In genomic region chr5:107799306-107799705, GRCh38 we compare ENCODE assay signal across 18 cellular contexts.
A peak's percentile ranks its signal among the peaks of the same experiment; 100 is the strongest.
DNase-seq lines count a peak whose midpoint lies in the region; ATAC-seq lines count a peak whose summit lies in the region.
"Had no signal": no experiment of that assay in that cellular context is flagged by ENCODE, and none has a peak within 500 bp of the region (broad histone marks: within the 10 kb centered on the region; RNA-seq: fewer than 3 reads in every experiment).

No MANE protein-coding gene starts in this region.

- H3K36me3 ChIP-seq in HUES48 (ENCODE audit: control insufficient read depth, insufficient read depth, low read length) (no peaks in the 10 kb centered on the region), iPS-18a (ENCODE audit: control insufficient read depth, low read depth, low read length) (no peaks in the 10 kb centered on the region)

- H3K9me3 ChIP-seq in HUES48 (ENCODE audit: control insufficient read depth, insufficient read depth, low read length): no peaks in the 10 kb centered on the region
- no peaks in the 10 kb centered on the region for H3K9me3 ChIP-seq in iPS-18a (ENCODE audit: control insufficient read depth, low read depth, low read length)
- H3K9me3 ChIP-seq: A549 had no signal

- H3K4me3 ChIP-seq in HUES48 (ENCODE audit: low read depth, low read length) (no peak overlapping the region), iPS-18a (ENCODE audit: low read length) (no peak overlapping the region)
- H3K4me3 ChIP-seq: A549 had no signal

- H3K4me1 ChIP-seq in HUES48 (ENCODE audit: control insufficient read depth, insufficient read depth, low read length) (peaks cover 11% of the 10 kb centered on the region), iPS-18a (ENCODE audit: control insufficient read depth, low read depth, low read length) (peaks cover 12% of the 10 kb centered on the region)
- H3K4me1 ChIP-seq: A549 had no signal

- no peak overlapping the region for H3K9ac ChIP-seq in HUES48 (ENCODE audit: low read depth, low read length)
- no peak overlapping the region for H3K9ac ChIP-seq in iPS-18a (ENCODE audit: low read length)
- H3K9ac ChIP-seq: KMS-11 had no signal

- no peak for ATAC-seq in HG03571 (IDR thresholded peaks at IDR 0.05; ENCODE audit: unreplicated experiment)
- no peak for ATAC-seq in GM18502 (IDR thresholded peaks at IDR 0.05; ENCODE audit: poor library complexity, unreplicated experiment)
- no peak for ATAC-seq in GM18861 (IDR thresholded peaks at IDR 0.05; ENCODE audit: unreplicated experiment)
- ATAC-seq: A549, HepG2 had no signal

- DNase-seq in ELF-1 (ENCODE audit: low read depth, low spot score): peak; percentile 27
- DNase-seq in NOMO-1 treated with DMSO at 0.1 percent for 48 hours (lab: John Stamatoyannopoulos, UW; ENCODE audit: unreplicated experiment): peak; percentile 26
- DNase-seq: COR-L47, DMS153, EL, HFFc6, NCI-H1105 treated with DMSO at 0.1 percent for 48 hours, NCI-H2029, NCI-H524 treated with DMSO at 0.1 percent for 48 hours, SHP77 had no signal

- peak overlapping the region; percentile 16 for H3K27ac ChIP-seq in HUES48 (ENCODE audit: low read depth, low read length)
- H3K27ac ChIP-seq in iPS-18a (ENCODE audit: low read length): peak overlapping the region; percentile 1
- H3K27ac ChIP-seq: A549, KMS-11 had no signal

- H3K27me3 ChIP-seq in HUES48 (ENCODE audit: control insufficient read depth, insufficient read depth, low read length): no peaks in the 10 kb centered on the region
- no peaks in the 10 kb centered on the region for H3K27me3 ChIP-seq in iPS-18a (ENCODE audit: control insufficient read depth, insufficient read depth, low read length)
